1 cellular context compared by ENCODE assay signal in genomic region chr2:31956299-31956698, GRCh38.
TF ChIP-seq lines count a peak whose summit lies in the region.

No MANE protein-coding gene starts in this region.

TF ChIP-seq in SK-N-SH, 30 proteins besides CTCF, POLR2A, EP300 and RAD21:
- TF ChIP-seq SMC3 (IDR thresholded peaks at IDR 0.05; ENCODE audit: low read depth, low read length) (no peak), GATA2 (CRISPR knock-in tag; IDR thresholded peaks at IDR 0.05) (no peak), JUND (IDR thresholded peaks at IDR 0.05) (no peak), TAF1 (IDR thresholded peaks at IDR 0.05; ENCODE audit: borderline replicate concordance, low read depth, low read length) (no peak), CHD2 (IDR thresholded peaks at IDR 0.05; ENCODE audit: low read length, partially characterized antibody) (no peak), POLR2AphosphoS5 (IDR thresholded peaks at IDR 0.05; ENCODE audit: low read depth, low read length) (no peak), MXI1 (IDR thresholded peaks at IDR 0.05; ENCODE audit: low read depth, low read length) (no peak), ELF1 (IDR thresholded peaks at IDR 0.05) (no peak), USF2 (IDR thresholded peaks at IDR 0.05; ENCODE audit: borderline replicate concordance, low read depth, low read length) (no peak), USF1 (IDR thresholded peaks at IDR 0.05; ENCODE audit: borderline replicate concordance, low read depth) (no peak), TEAD4 (IDR thresholded peaks at IDR 0.05; ENCODE audit: borderline replicate concordance, insufficient read depth) (no peak), REST (IDR thresholded peaks at IDR 0.05; ENCODE audit: low read depth, low read length) (no peak), PBX3 (IDR thresholded peaks at IDR 0.05) (no peak), NFIC (IDR thresholded peaks at IDR 0.05; ENCODE audit: borderline replicate concordance) (no peak), MAX (IDR thresholded peaks at IDR 0.05; ENCODE audit: low read depth) (no peak), FOSL2 (IDR thresholded peaks at IDR 0.05; ENCODE audit: borderline replicate concordance, low read depth) (no peak), SIN3A (IDR thresholded peaks at IDR 0.05; ENCODE audit: borderline replicate concordance, low read depth, low read length) (no peak), YY1 (IDR thresholded peaks at IDR 0.05; ENCODE audit: low read depth) (no peak), FOXJ3 (CRISPR knock-in tag; IDR thresholded peaks at IDR 0.05) (no peak)
